ENCODE assay signal across 8 cellular contexts in genomic region chr10:73096452-73097304, GRCh38. TPM values are rescaled to one million over a fixed set of nuclear protein-coding genes. Genes with fewer than 3 reads are reported as not detected.
DNase-seq lines count a peak whose midpoint lies in the region; ATAC-seq and TF ChIP-seq lines count a peak whose summit lies in the region.

P4HA1 (minus strand) TSS chr10:73096866; CDS start chr10:73074883, 21,983 bp downstream.

- CTCF ChIA-PET in CD4-positive, alpha-beta memory T cell (lab: Charles Lee; ENCODE audit: partially characterized antibody), result interaction anchor here (0.6 to 6.8 kb wide), 35 partner anchors 9 to 744 kb away, joined by 3 to 158 read pairs (median 5); partner anchors contain the start of genes DNAJB12, ECD, FAM149B1 and MRPS16

- peak; percentile 94 to 98 (median 95) for DNase-seq in CD4-positive, alpha-beta memory T cell
- DNase-seq in NCI-H82 (lab: John Stamatoyannopoulos, UW) (peak; percentile 97), dermis microvascular lymphatic vessel endothelial cell (ENCODE audit: low read depth in 2 of 2) (peak; percentile 93 to 98), lower leg skin (ENCODE audit: low spot score in 2 of 2) (peak; percentile 97 to 100)
- peak; percentile 98 to 99 for DNase-seq in activated CD4-positive, alpha-beta T cell treated with anti-CD3 and anti-CD28 coated beads, Interleukin-2, amount 50 U/mL, for 48 hours
- DNase-seq in stimulated activated CD4-positive, alpha-beta T cell treated with anti-CD3 and anti-CD28 coated beads, Interleukin-4, amount 100 ng/mL, for 48 hours (ENCODE audit: low read depth in 2 of 2), result peak; percentile 97 to 98

- no peaks in the 10 kb centered on the region for H3K27me3 Mint-ChIP-seq in CD4-positive, alpha-beta memory T cell

- peaks cover 13 to 53% (median 29%) of the 10 kb centered on the region in 4 donors for H3K4me1 Mint-ChIP-seq in CD4-positive, alpha-beta memory T cell

- POLR2A ChIA-PET in CD4-positive, alpha-beta memory T cell (lab: Charles Lee; ENCODE audit: partially characterized antibody), result interaction anchor here (0.7 to 3.6 kb wide), 32 partner anchors 10 to 1009 kb away, joined by 3 to 51 read pairs (median 5); partner anchors contain the start of genes ANXA7, CFAP70, DNAJB12 and DNAJC9

- intact Hi-C loops in CD4-positive, alpha-beta memory T cell (cut with micrococcal nuclease), result loop anchor here (1.0 to 10.0 kb wide), 9 partner anchors 14 to 528 kb away; partner anchors contain the start of genes ANXA7, CFAP70, DNAJC9 and ECD
- intact Hi-C loops in lower leg skin (cut with DNase I; ENCODE audit: low total_unique reads), result no loop called here

- H3K27me3 ChIP-seq in CD4-positive, alpha-beta memory T cell (ENCODE audit: insufficient read depth, low read length), result no peaks in the 10 kb centered on the region

- H3K4me3 Mint-ChIP-seq in CD4-positive, alpha-beta memory T cell, result peak within 1 kb of the TSS; percentile 87 to 96 (median 94)

- peaks cover 22% of the 10 kb centered on the region for H3K4me1 ChIP-seq in CD4-positive, alpha-beta memory T cell (ENCODE audit: insufficient read depth, low read length)

- TF ChIP-seq POLR2A in lower leg skin (IDR thresholded peaks at IDR 0.05), result peak in 1 of 2 donors; percentile 74

- peak within 1 kb of the TSS; percentile 91 to 99 (median 96) for H3K27ac Mint-ChIP-seq in CD4-positive, alpha-beta memory T cell

- H3K9me3 Mint-ChIP-seq in CD4-positive, alpha-beta memory T cell, result peaks cover 0 to 4% (median 0%) of the 10 kb centered on the region in 8 donors

- ATAC-seq in GM19438 (IDR thresholded peaks at IDR 0.05; ENCODE audit: low read depth, unreplicated experiment) (peak; percentile 76), HG03575 (IDR thresholded peaks at IDR 0.05; ENCODE audit: extremely low read depth, insufficient number of reproducible peaks, low FRiP score, unreplicated experiment) (peak; percentile 37)

- H3K36me3 ChIP-seq in CD4-positive, alpha-beta memory T cell (ENCODE audit: insufficient read depth, low read length), result no peaks in the 10 kb centered on the region

- no peaks in the 10 kb centered on the region for H3K9me3 ChIP-seq in CD4-positive, alpha-beta memory T cell (ENCODE audit: control insufficient read depth in 1 of 2, low read length in 2 of 2)

- peaks cover 4 to 16% of the 10 kb centered on the region in 2 donors for H3K36me3 Mint-ChIP-seq in CD4-positive, alpha-beta memory T cell

- H3K4me3 ChIP-seq in CD4-positive, alpha-beta memory T cell (ENCODE audit: low read length in 2 of 2), result peak within 1 kb of the TSS; percentile 52 to 95
- peak within 1 kb of the TSS; percentile 96 for H3K4me3 ChIP-seq in lower leg skin (ENCODE audit: low read depth, poor library complexity, severe bottlenecking)

- TF ChIP-seq CTCF in lower leg skin (IDR thresholded peaks at IDR 0.05), result peak in 1 of 3 donors; percentile 68

- WGBS in lower leg skin, 2 donors, result 0 to 1% methylated on average over 62 to 63 of the region's 75 CpGs

- H3K27ac ChIP-seq in CD4-positive, alpha-beta memory T cell (ENCODE audit: low read depth, low read length), result peak within 1 kb of the TSS; percentile 87

RNA-seq across cellular contexts. Expression of gene P4HA1, which starts in this region (rescaled TPM):
- 10 to 100 TPM; 17.8 to 18.6 TPM for total RNA-seq in CD4-positive, alpha-beta memory T cell
- 10 to 100 TPM; 22.9 to 41.4 TPM for polyA plus RNA-seq in CD4-positive, alpha-beta memory T cell
- total RNA-seq in dermis microvascular lymphatic vessel endothelial cell, result 50.7 and 55.7 TPM in 2 replicates
- total RNA-seq in lower leg skin, result 10 to 100 TPM; 14.3 to 29.5 (median 20.5) TPM

Comparison
In these comparisons a context has a peak if more than half of its experiments do, and no peak if none do; other contexts are left out.
1. Peak in every context shown above with its lines: DNase-seq, ATAC-seq, H3K4me3 ChIP-seq and H3K27ac ChIP-seq.